In genomic region chr2:159906315-159906714, GRCh38 we compare ENCODE assay signal across 29 cellular contexts. TPM values are rescaled to one million over a fixed set of nuclear protein-coding genes. Genes with fewer than 3 reads are reported as not detected.
DNase-seq lines count a peak whose midpoint lies in the region; ATAC-seq, FAIRE-seq and TF ChIP-seq lines count a peak whose summit lies in the region.
"Had no signal": no experiment of that assay in that cellular context is flagged by ENCODE, and none has a peak within 500 bp of the region (broad histone marks: within the 10 kb centered on the region; RNA-seq: fewer than 3 reads in every experiment).

No MANE protein-coding gene starts in this region.

- H3K4me3 Mint-ChIP-seq in memory B cell (no peak overlapping the region), HFFc6 (no peak overlapping the region), H9 (no peak overlapping the region)

- peak; percentile 23; the same call in 1 of the 2 replicates for TF ChIP-seq RAD21 in HepG2 (CRISPR knock-in tag; IDR thresholded peaks at IDR 0.05)

- H2BK5ac ChIP-seq in H9 (ENCODE audit: insufficient read length, low read length), result no peak overlapping the region

- no peak overlapping the region for H3K23ac ChIP-seq in H9 (ENCODE audit: insufficient read length, low read depth, low read length)

- no peak overlapping the region for H3T11ph ChIP-seq in H9 (ENCODE audit: low read length)

- H3K36me3 Mint-ChIP-seq in memory B cell, result no peaks in the 10 kb centered on the region
- no peaks in the 10 kb centered on the region for H3K36me3 Mint-ChIP-seq in HFFc6 (ENCODE audit: low read depth)
- H3K36me3 Mint-ChIP-seq in H9 (ENCODE audit: insufficient read depth in 1 of 3, low read depth in 3 of 3), result no peaks in the 10 kb centered on the region

- H3K27ac Mint-ChIP-seq in memory B cell, result peak overlapping the region; percentile 94
- no peak overlapping the region for H3K27ac Mint-ChIP-seq in HFFc6
- H3K27ac Mint-ChIP-seq in H9, result no peak overlapping the region

- no peak overlapping the region for H2BK12ac ChIP-seq in H9 (ENCODE audit: insufficient read length, low read depth, low read length)

- 0% methylated on average over 1 of the region's 1 CpG for WGBS in HepG2 (ENCODE audit: low lambda C conversion rate)
- no CpG with 5 or more reads among the region's 1 CpG for WGBS in right lobe of liver (ENCODE audit: insufficient coverage, low coverage, low lambda C conversion rate, missing lambda C conversion rate)
- WGBS in suprapubic skin, result 35% methylated on average over 1 of the region's 1 CpG
- no CpG with 5 or more reads among the region's 1 CpG for WGBS in H9 (ENCODE audit: extremely low coverage, insufficient read length, low lambda C conversion rate)

- H3K4me1 Mint-ChIP-seq in memory B cell, result peaks cover 23% of the 10 kb centered on the region
- 0 out of 2 replicates have a peak, but pooled peaks cover 8% of the 10 kb centered on the region for H3K4me1 Mint-ChIP-seq in HFFc6 (ENCODE audit: low read depth)
- H3K4me1 Mint-ChIP-seq in H9, result peaks cover 6 to 7% of the 10 kb centered on the region in 2 experiments; a peak in 2 of 4 replicates

- peak; percentile 82 for DNase-seq in HepG2 (ENCODE audit: low spot score)
- no peak for DNase-seq in right lobe of liver
- DNase-seq in SW480 (ENCODE audit: low spot score), result peak; percentile 47
- DNase-seq in memory B cell (ENCODE audit: low spot score in 2 of 2), result no peak
- DNase-seq in HFFc6, result no peak
- DNase-seq in suprapubic skin (ENCODE audit: low spot score in 2 of 2), result no peak
- DNase-seq in NCI-H345 (lab: John Stamatoyannopoulos, UW), result no peak
- DNase-seq in H9, result no peak
- DNase-seq: AML-193; C1 segment of cervical spinal cord; CD8-positive, alpha-beta memory T cell; DMS53; EL; GF-D8; KG1; MV-4-11; NCI-H1105 treated with DMSO at 0.1 percent for 48 hours; NCI-H2029 treated with DMSO at 0.1 percent for 48 hours; NCI-H226; NCI-H524 treated with DMSO at 0.1 percent for 48 hours; Right ventricle myocardium superior had no signal

- H3K36me3 ChIP-seq in HepG2 (replicated peaks in 1 of 2; ENCODE audit: control insufficient read depth in 1 of 2, insufficient read depth in 2 of 2, low read length in 2 of 2), result no peaks in the 10 kb centered on the region
- H3K36me3 ChIP-seq in right lobe of liver, result no peaks in the 10 kb centered on the region
- no peaks in the 10 kb centered on the region for H3K36me3 ChIP-seq in suprapubic skin

- H4K91ac ChIP-seq in H9 (ENCODE audit: insufficient read length, low read depth, low read length), result no peak overlapping the region

- no peak overlapping the region for H4K8ac ChIP-seq in H9 (replicated peaks; ENCODE audit: insufficient read length, low read depth, low read length)

- no peak overlapping the region for H3K18ac ChIP-seq in H9 (ENCODE audit: insufficient read length, low read depth, low read length)

- H3K23me2 ChIP-seq in H9 (ENCODE audit: insufficient read length, low read depth, low read length, poor library complexity, severe bottlenecking), result peaks cover 7% of the 10 kb centered on the region

- no peak overlapping the region for H2BK20ac ChIP-seq in H9 (ENCODE audit: low read depth, low read length, poor library complexity, severe bottlenecking)

- peak; percentile 74 for FAIRE-seq in HepG2 (lab: Jason Lieb, UNC)
- FAIRE-seq: D721Med, GM19239, H1, RCC 7860 had no signal

- H4K20me1 ChIP-seq in HepG2 (ENCODE audit: insufficient read depth, low read length), result no peaks in the 10 kb centered on the region
- no peaks in the 10 kb centered on the region for H4K20me1 ChIP-seq in H9 (ENCODE audit: control insufficient read depth, insufficient read depth, insufficient read length)

- no peak overlapping the region for H3K4ac ChIP-seq in H9 (ENCODE audit: low read depth, low read length)

- H3K27me3 ChIP-seq in HepG2 (ENCODE audit: control insufficient read depth in 1 of 2, insufficient read depth in 2 of 2, low read length in 2 of 2) (no peaks in the 10 kb centered on the region), right lobe of liver (no peaks in the 10 kb centered on the region), suprapubic skin (no peaks in the 10 kb centered on the region), H9 (ENCODE audit: insufficient read depth, low read length) (no peaks in the 10 kb centered on the region; the same call in 1 of the 2 replicates)

- no peak for TF ChIP-seq CTCF in HepG2 (CRISPR knock-in tag; IDR thresholded peaks at IDR 0.05)
- no peak for TF ChIP-seq CTCF in right lobe of liver (IDR thresholded peaks at IDR 0.05)
- no peak for TF ChIP-seq CTCF in HFFc6 (IDR thresholded peaks at IDR 0.05)
- no peak for TF ChIP-seq CTCF in suprapubic skin (IDR thresholded peaks at IDR 0.05)
- TF ChIP-seq CTCF in H9 (conservative IDR thresholded peaks at IDR 0.05), result no peak

- no peak overlapping the region for H2BK15ac ChIP-seq in H9 (ENCODE audit: low read depth, low read length)

- no peak overlapping the region for H4K5ac ChIP-seq in H9 (ENCODE audit: insufficient read length, low read depth, low read length)

- no peak overlapping the region for H2AFZ ChIP-seq in HepG2 (ENCODE audit: low read length)
- no peak overlapping the region for H2AFZ ChIP-seq in H9 (ENCODE audit: low read length)

- no TSS peak for BruUV-seq in HepG2 (replicated peaks; lab: Mats Ljungman, UMichigan)

- no peaks in the 10 kb centered on the region for H3K79me1 ChIP-seq in H9 (ENCODE audit: insufficient read depth, low read depth, low read length, poor library complexity, severe bottlenecking)

- peak overlapping the region in 2 of 3 experiments; percentile 3 to 29; a peak in 2 of 6 replicates for H3K4me3 ChIP-seq in HepG2 (replicated peaks in 1 of 3; ENCODE audit: insufficient read depth in 1 of 3, low read depth in 2 of 3, low read length in 3 of 3)
- H3K4me3 ChIP-seq in right lobe of liver, result no peak overlapping the region
- no peak overlapping the region for H3K4me3 ChIP-seq in suprapubic skin

- H3K4me1 ChIP-seq in HepG2 (ENCODE audit: insufficient read depth, low read length) (peaks cover 42% of the 10 kb centered on the region), right lobe of liver (peaks cover 0 to 8% (median 0%) of the 10 kb centered on the region in 4 donors), suprapubic skin (peaks cover 16% of the 10 kb centered on the region), H9 (ENCODE audit: insufficient read depth, low read length) (no peaks in the 10 kb centered on the region)

- H3K9me3 ChIP-seq in HepG2 (ENCODE audit: low read length), result no peaks in the 10 kb centered on the region
- no peaks in the 10 kb centered on the region for H3K9me3 ChIP-seq in right lobe of liver
- H3K9me3 ChIP-seq in suprapubic skin, result no peaks in the 10 kb centered on the region
- no peaks in the 10 kb centered on the region for H3K9me3 ChIP-seq in H9 (ENCODE audit: control insufficient read depth, low read depth, low read length)

- no peak overlapping the region for H3K27ac ChIP-seq in HepG2 (ENCODE audit: extremely low read length, insufficient read depth, low read length)
- H3K27ac ChIP-seq in right lobe of liver, result no peak overlapping the region
- H3K27ac ChIP-seq in suprapubic skin, result no peak overlapping the region
- H3K27ac ChIP-seq in H9 (ENCODE audit: insufficient read length, low read depth, low read length), result no peak overlapping the region

- CTCF ChIA-PET in HepG2 (lab: Yijun Ruan, JAX; ENCODE audit: low intra/inter-chr PET ratio, low total read pairs), result no interaction called here

- H2AK5ac ChIP-seq in H9 (ENCODE audit: insufficient read length, low read length), result no peak overlapping the region

- intact Hi-C loops in HepG2 (cut with micrococcal nuclease; ENCODE audit: unreplicated experiment), result loop anchor here (1.0 to 2.0 kb wide), 2 partner anchors 18 to 84 kb away; no protein-coding TSS in a partner anchor
- intact Hi-C loops in right lobe of liver (cut with DNase I), result no loop called here

- H3K79me2 ChIP-seq in HepG2 (ENCODE audit: insufficient read depth, low read length), result no peaks in the 10 kb centered on the region
- H3K79me2 ChIP-seq in H9 (ENCODE audit: insufficient read depth, low read length), result no peaks in the 10 kb centered on the region

- no peak overlapping the region for H3K14ac ChIP-seq in H9 (ENCODE audit: insufficient read depth, low read length)

- in situ Hi-C loops in HepG2 (cut with HindIII; ENCODE audit: extremely low pct_ligation_motif_present, low pct_unique_long_range_greater_than_20kb), result no loop called here

- ATAC-seq in HepG2 (peak; percentile 93), right lobe of liver (no peak), memory B cell (ENCODE audit: low read depth) (no peak)

- H3K4me2 ChIP-seq in HepG2 (ENCODE audit: low read depth, low read length) (peak overlapping the region; percentile 68), H9 (ENCODE audit: insufficient read depth, insufficient read length, low read length) (no peak overlapping the region)

- TF ChIP-seq POLR2A in HepG2 (IDR thresholded peaks at IDR 0.05; ENCODE audit: insufficient read depth in 1 of 2, low read depth in 2 of 2, low read length in 2 of 2) (no peak), right lobe of liver (IDR thresholded peaks at IDR 0.05) (no peak), suprapubic skin (IDR thresholded peaks at IDR 0.05) (no peak)

- TF ChIP-seq EP300 in HepG2 (IDR thresholded peaks at IDR 0.05; ENCODE audit: low read depth in 2 of 2, low read length in 2 of 2), result peak in 1 of 2 experiments; percentile 88; a peak in 2 of 4 replicates
- TF ChIP-seq EP300 in HepG2 (CRISPR knock-in tag; IDR thresholded peaks at IDR 0.05; ENCODE audit: borderline replicate concordance), result peak; percentile 67; the same call in 1 of the 2 replicates
- no peak for TF ChIP-seq EP300 in suprapubic skin (IDR thresholded peaks at IDR 0.05)

- H3K9me3 Mint-ChIP-seq in memory B cell (no peaks in the 10 kb centered on the region), HFFc6 (no peaks in the 10 kb centered on the region), H9 (no peaks in the 10 kb centered on the region)
- H3K9me3 Mint-ChIP-seq: CD8-positive, alpha-beta memory T cell had no signal

- H3K9ac ChIP-seq in HepG2 (ENCODE audit: insufficient read depth, low read depth, low read length), result no peak overlapping the region
- H3K9ac ChIP-seq in H9 (ENCODE audit: extremely low read depth, insufficient read length, low read length), result no peak overlapping the region

- POLR2A ChIA-PET in HepG2 (lab: Yijun Ruan, JAX), result interaction anchor here (0.6 to 1.2 kb wide), 2 partner anchors 84 to 1399 kb away, joined by 3 read pairs; no protein-coding TSS in a partner anchor

- no peak overlapping the region for H2BK120ac ChIP-seq in H9 (ENCODE audit: low read depth, low read length, poor library complexity, severe bottlenecking)

- H3K56ac ChIP-seq in H9 (ENCODE audit: insufficient read length, low read depth, low read length), result no peak overlapping the region

- no peaks in the 10 kb centered on the region for H3K27me3 Mint-ChIP-seq in memory B cell
- H3K27me3 Mint-ChIP-seq in HFFc6 (ENCODE audit: insufficient read depth), result peaks cover 39% of the 10 kb centered on the region
- H3K27me3 Mint-ChIP-seq in H9 (ENCODE audit: low read depth), result peaks cover 54% of the 10 kb centered on the region

RNA-seq across cellular contexts. Expression of gene LY75, which starts 1.8 kb away (rescaled TPM):
- total RNA-seq in HepG2 (2016; rRNA removed; fragmentation: Illumina TruSeq; extraction: Trizol) (not detected in 2 replicates), right lobe of liver (1 to 10 TPM in 2 of 6 experiments, under 1 TPM in 4; 0.37 to 1.4 (median 0.75) TPM), suprapubic skin (10 to 100 TPM in 3 of 4 donors, 1 to 10 TPM in 1; 8.9 to 21.2 (median 12.6) TPM), H9 (2021) (3.3 and 3.9 TPM in 2 replicates)
- not detected in 2 replicates for total RNA-seq in HepG2 (2016; cell fraction: cytosol; rRNA removed; fragmentation: Illumina TruSeq; extraction: Trizol; ENCODE audit: low read depth)
- total RNA-seq in HepG2 (2016; cell fraction: insoluble cytoplasmic fraction; rRNA removed; fragmentation: Illumina TruSeq; extraction: Trizol), result not detected in 2 replicates
- not detected in 2 replicates for total RNA-seq in HepG2 (2016; cell fraction: membrane; rRNA removed; fragmentation: Illumina TruSeq; extraction: Trizol)
- not detected in 2 replicates for total RNA-seq in HepG2 (2016; cell fraction: nucleus; rRNA removed; fragmentation: Illumina TruSeq; extraction: Trizol)
- polyA plus RNA-seq in HepG2 (2011; rRNA removed), result not detected in 2 replicates
- polyA plus RNA-seq in HepG2 (2011; cell fraction: cytosol; rRNA removed), result not detected in 2 replicates
- not detected in 2 replicates for polyA plus RNA-seq in HepG2 (2011; cell fraction: nucleus; rRNA removed)
- polyA plus RNA-seq in HepG2 (2012), result not detected in 2 replicates
- not detected in 2 replicates for polyA plus RNA-seq in HepG2 (2016; cell fraction: cytosol; fragmentation: Illumina TruSeq; extraction: Trizol; ENCODE audit: low read depth)
- not detected in 2 replicates for polyA plus RNA-seq in HepG2 (2016; cell fraction: insoluble cytoplasmic fraction; fragmentation: Illumina TruSeq; extraction: Trizol; ENCODE audit: low read depth)
- polyA plus RNA-seq in HepG2 (2016; cell fraction: membrane; fragmentation: Illumina TruSeq; extraction: Trizol; ENCODE audit: low read depth), result not detected in 2 replicates
- not detected in 2 replicates for polyA plus RNA-seq in HepG2 (2016; cell fraction: nucleus; fragmentation: Illumina TruSeq; extraction: Trizol; ENCODE audit: insufficient read depth, low read depth)
- 0.12 TPM in 1 of 2 replicates, not detected in the other for polyA minus RNA-seq in HepG2 (2011; rRNA and poly(A)+ RNA removed; ENCODE audit: low replicate concordance)
- not detected in 2 replicates for polyA minus RNA-seq in HepG2 (2011; cell fraction: cytosol; rRNA and poly(A)+ RNA removed)
- not detected in 2 replicates for polyA minus RNA-seq in HepG2 (2011; cell fraction: nucleus; rRNA and poly(A)+ RNA removed)
- not detected for total RNA-seq in HFFc6 (2021; fragmentation: NEBNext Ultra II Directional; extraction: Animal tissue kit (Norgen Biotek cat#: 25700))
- total RNA-seq: A172, OCI-LY7, SK-MEL-5 had no signal
- polyA plus RNA-seq: AG04450 had no signal

Comparison
In these comparisons a context has a peak if more than half of its experiments do, and no peak if none do; other contexts are left out.
1. DNase-seq: peak in HepG2 (single experiment) and SW480 (single experiment); none in right lobe of liver (0 of 3), memory B cell (0 of 2), HFFc6 (single experiment), suprapubic skin (0 of 2), NCI-H345 (single experiment) and H9 (single experiment).
2. H3K4me3 ChIP-seq: peak in HepG2 (2 of 3); none in right lobe of liver (0 of 3) and suprapubic skin (single experiment).